ENCODE assay signal across 16 cellular contexts in the genomic region with DNA sequence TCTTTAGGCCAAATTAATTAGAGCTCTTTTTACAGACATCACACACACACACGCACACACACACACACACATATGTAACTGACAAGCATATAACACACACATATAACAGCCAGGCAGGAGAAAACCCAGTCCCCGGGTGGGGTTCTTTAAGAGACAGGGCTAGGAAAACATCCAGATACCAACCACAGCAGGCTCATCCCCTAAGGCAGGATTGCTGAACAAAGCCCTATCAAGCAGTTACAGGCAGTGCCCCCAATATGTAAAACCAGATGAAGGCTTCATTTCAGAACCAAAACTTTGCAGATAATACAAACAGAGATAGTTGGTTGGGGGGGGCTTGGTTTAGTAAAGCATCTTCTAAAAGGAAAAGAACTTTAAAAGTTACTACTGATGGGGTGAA. TPM values are rescaled to one million over a fixed set of nuclear protein-coding genes. Genes with fewer than 3 reads are reported as not detected.
DNase-seq lines count a peak whose midpoint lies in the region; ATAC-seq and TF ChIP-seq lines count a peak whose summit lies in the region.
"Had no signal": no experiment of that assay in that cellular context is flagged by ENCODE, and none has a peak within 500 bp of the region (broad histone marks: within the 10 kb centered on the region; RNA-seq: fewer than 3 reads in every experiment).

No MANE protein-coding gene starts in this region.

- 43% methylated on average over 2 of the region's 2 CpGs for WGBS in HUES64
- 12 to 27% methylated on average over 2 of the region's 2 CpGs for WGBS in lower leg skin, 2 donors
- 50 to 72% methylated on average over 2 of the region's 2 CpGs for whole genome bisulfite sequencing in gastroesophageal sphincter (ENCODE audit: low coverage in 1 of 2), 2 donors

- peaks cover 10% of the 10 kb centered on the region for H3K36me3 Mint-ChIP-seq in brain

- H3K9ac ChIP-seq in HUES64 (ENCODE audit: low read depth, low read length): peak overlapping the region; percentile 34; the same call in 1 of the 2 replicates

- peak overlapping the region in 2 of 5 experiments; percentile 1 to 9 for H3K4me3 Mint-ChIP-seq in brain

- TF ChIP-seq EP300 in gastroesophageal sphincter (IDR thresholded peaks at IDR 0.05): no peak

- TF ChIP-seq CTCF in 22Rv1 (IDR thresholded peaks at IDR 0.05) (no peak), brain (conservative IDR thresholded peaks at IDR 0.05) (no peak), lower leg skin (IDR thresholded peaks at IDR 0.05) (no peak), gastroesophageal sphincter (IDR thresholded peaks at IDR 0.05) (no peak)

- no peak for ATAC-seq in gastroesophageal sphincter
- ATAC-seq: activated naive CD4-positive, alpha-beta T cell treated with anti-CD3 and anti-CD28 coated beads, Interleukin-2, amount 50 U/mL, for 72 hours had no signal

- H3K9me3 ChIP-seq in HUES64 (ENCODE audit: insufficient read depth, low read depth, low read length): peaks cover 9% of the 10 kb centered on the region
- H3K9me3 ChIP-seq in gastroesophageal sphincter: no peaks in the 10 kb centered on the region

- H3K27ac ChIP-seq in 22Rv1: peak overlapping the region; percentile 93
- H3K27ac ChIP-seq in HUES64 (ENCODE audit: low read depth, low read length): peak overlapping the region; percentile 67; the same call in 1 of the 2 replicates
- H3K27ac ChIP-seq in gastroesophageal sphincter: no peak overlapping the region
- H3K27ac ChIP-seq: tibial nerve had no signal

- TF ChIP-seq POLR2A in lower leg skin (IDR thresholded peaks at IDR 0.05): no peak
- TF ChIP-seq POLR2A in gastroesophageal sphincter (IDR thresholded peaks at IDR 0.05): no peak

- peak overlapping the region; percentile 16 to 78 (median 25) for H3K27ac Mint-ChIP-seq in brain
- H3K27ac Mint-ChIP-seq: activated naive CD4-positive, alpha-beta T cell treated with anti-CD3 and anti-CD28 coated beads, Interleukin-2, amount 50 U/mL, for 72 hours had no signal

- H3K4me1 ChIP-seq in HUES64 (ENCODE audit: insufficient read depth, low read length) (peaks cover 22% of the 10 kb centered on the region), gastroesophageal sphincter (peaks cover 0 to 22% (median 0%) of the 10 kb centered on the region in 3 donors)
- H3K4me1 ChIP-seq: tibial nerve had no signal

- no peak for DNase-seq in lower leg skin (ENCODE audit: low spot score in 2 of 2)
- DNase-seq in T-helper 9 cell: no peak
- no peak for DNase-seq in NCI-H2029 treated with DMSO at 0.1 percent for 48 hours (lab: John Stamatoyannopoulos, UW)
- no peak for DNase-seq in mucosa of gallbladder (ENCODE audit: low spot score)
- DNase-seq: activated CD4-positive, CD25-positive, alpha-beta regulatory T cell; activated CD8-positive, alpha-beta memory T cell treated with anti-CD3 and anti-CD28 coated beads, Interleukin-2, amount 50 U/mL, for 4 hours; cerebellar nuclear complex; mesenchymal stem cell; NCI-H1694 treated with DMSO at 0.1 percent for 48 hours; stimulated activated CD8-positive, alpha-beta memory T cell treated with anti-CD3 and anti-CD28 coated beads, Interleukin-4, amount 100 ng/mL, for 48 hours had no signal

- peaks cover 8 to 25% (median 10%) of the 10 kb centered on the region in 5 experiments for H3K9me3 Mint-ChIP-seq in brain

- H3K27me3 ChIP-seq in HUES64 (ENCODE audit: insufficient read depth, low read length): no peaks in the 10 kb centered on the region
- no peaks in the 10 kb centered on the region for H3K27me3 ChIP-seq in gastroesophageal sphincter
- H3K27me3 ChIP-seq: tibial nerve had no signal

- intact Hi-C loops in lower leg skin (cut with DNase I; ENCODE audit: low total_unique reads): no loop called here

- peaks cover 11% of the 10 kb centered on the region for H3K36me3 ChIP-seq in HUES64 (ENCODE audit: insufficient read depth, low read length)
- no peaks in the 10 kb centered on the region for H3K36me3 ChIP-seq in gastroesophageal sphincter
- H3K36me3 ChIP-seq: tibial nerve had no signal

- H3K4me3 ChIP-seq in HUES64 (ENCODE audit: low read length) (peak overlapping the region; percentile 47), lower leg skin (ENCODE audit: low read depth, poor library complexity, severe bottlenecking) (peak overlapping the region; percentile 12), gastroesophageal sphincter (no peak overlapping the region)
- H3K4me3 ChIP-seq: tibial nerve had no signal

- peaks cover 5% of the 10 kb centered on the region for H3K27me3 Mint-ChIP-seq in brain

- H3K4me1 Mint-ChIP-seq in brain: peaks cover 16% of the 10 kb centered on the region

RNA-seq across cellular contexts. Expression of gene FAM47E, which starts 18.0 kb away (rescaled TPM):
- polyA plus RNA-seq in HUES64 (2013, experiment 1 of 2): 0.80 TPM
- 3.2 TPM for polyA plus RNA-seq in HUES64 (2013, experiment 2 of 2)
- polyA plus RNA-seq in brain (ENCODE audit: insufficient read depth, low read depth, low replicate concordance): 4.5 TPM
- total RNA-seq in lower leg skin: 1 to 10 TPM in 2 of 4 donors, under 1 TPM in 1, not detected in 1; 0.62 to 4.7 (median 1.3) TPM
- 1 to 10 TPM; 1.1 to 6.2 (median 4.0) TPM for total RNA-seq in gastroesophageal sphincter
- 13.8 TPM for total RNA-seq in mucosa of gallbladder
- total RNA-seq: activated naive CD4-positive, alpha-beta T cell treated with anti-CD3 and anti-CD28 coated beads, Interleukin-2, amount 50 U/mL, for 72 hours had no signal

RNA-seq across cellular contexts. Expression of gene SCARB2, which starts 19.9 kb away (rescaled TPM):
- 26.0 TPM for polyA plus RNA-seq in HUES64 (2013, experiment 1 of 2)
- 37.6 TPM for polyA plus RNA-seq in HUES64 (2013, experiment 2 of 2)
- 99.5 TPM for polyA plus RNA-seq in brain (ENCODE audit: insufficient read depth, low read depth, low replicate concordance)
- total RNA-seq in lower leg skin (100 to 1,000 TPM in 1 of 4 donors, 10 to 100 TPM in 3; 74.9 to 111 (median 82.8) TPM), gastroesophageal sphincter (100 to 1,000 TPM; 121 to 169 (median 130) TPM), mucosa of gallbladder (213 TPM)

Comparison
In these comparisons a context has a peak if more than half of its experiments do, and no peak if none do; other contexts are left out.
1. H3K27ac ChIP-seq: peak in 22Rv1 (single experiment) and HUES64 (single experiment); none in gastroesophageal sphincter (0 of 4).
2. H3K4me3 ChIP-seq: peak in HUES64 (single experiment) and lower leg skin (single experiment); none in gastroesophageal sphincter (0 of 2).